Comparison of ENCODE assay signal across 8 cellular contexts in genomic region chr14:75559451-75560187, GRCh38. TPM values are rescaled to one million over a fixed set of nuclear protein-coding genes. Genes with fewer than 3 reads are reported as not detected.
DNase-seq lines count a peak whose midpoint lies in the region; ATAC-seq and TF ChIP-seq lines count a peak whose summit lies in the region.

No MANE protein-coding gene starts in this region.

- peaks cover 12% of the 10 kb centered on the region for H3K9me3 Mint-ChIP-seq in activated CD4-positive, alpha-beta T cell treated with anti-CD3 and anti-CD28 coated beads, Interleukin-2, amount 10 ng/mL, durations not matched to agents 7 days and 5 days
- H3K9me3 Mint-ChIP-seq in nephron progenitor cell, result peaks cover 12% of the 10 kb centered on the region

- DNase-seq in GOT3 (lab: John Stamatoyannopoulos, UW) (peak; percentile 13), hepatocyte (ENCODE audit: low spot score) (peak; percentile 57), Ammon's horn (ENCODE audit: low spot score) (no peak), spleen (no peak), nephron progenitor cell (no peak)
- peak; percentile 37 for DNase-seq in activated CD4-positive, alpha-beta T cell treated with anti-CD3 and anti-CD28 coated beads, Interleukin-2, amount 10 ng/mL, durations not matched to agents 7 days and 5 days

- H3K9me3 ChIP-seq in hepatocyte (ENCODE audit: low read depth) (no peaks in the 10 kb centered on the region), spleen (peaks cover 0 to 16% (median 9%) of the 10 kb centered on the region in 8 donors)

- no peaks in the 10 kb centered on the region for H3K79me2 ChIP-seq in ACC112 (ENCODE audit: control insufficient read depth, insufficient read depth, low read length, unreplicated experiment)
- H3K79me2 ChIP-seq in hepatocyte, result no peaks in the 10 kb centered on the region

- no peak overlapping the region for H3K4me3 Mint-ChIP-seq in activated CD4-positive, alpha-beta T cell treated with anti-CD3 and anti-CD28 coated beads, Interleukin-2, amount 10 ng/mL, durations not matched to agents 7 days and 5 days
- H3K4me3 Mint-ChIP-seq in nephron progenitor cell, result no peak overlapping the region

- no peak overlapping the region for H3K4me2 ChIP-seq in hepatocyte

- H2AFZ ChIP-seq in ACC112 (ENCODE audit: low read length, unreplicated experiment) (no peak overlapping the region), hepatocyte (no peak overlapping the region)

- intact Hi-C loops in spleen (cut with DNase I; ENCODE audit: low total_unique reads), result loop anchor here (10.0 kb wide), 2 partner anchors 75 to 245 kb away; no protein-coding TSS in a partner anchor

- H3K36me3 Mint-ChIP-seq in activated CD4-positive, alpha-beta T cell treated with anti-CD3 and anti-CD28 coated beads, Interleukin-2, amount 10 ng/mL, durations not matched to agents 7 days and 5 days (ENCODE audit: low read depth), result peaks cover 12% of the 10 kb centered on the region
- H3K36me3 Mint-ChIP-seq in nephron progenitor cell (ENCODE audit: low read depth), result no peaks in the 10 kb centered on the region

- no peak overlapping the region for H3K4me3 ChIP-seq in ACC112 (ENCODE audit: low read depth, low read length)
- no peak overlapping the region for H3K4me3 ChIP-seq in hepatocyte
- H3K4me3 ChIP-seq in spleen, result no peak overlapping the region

- no peaks in the 10 kb centered on the region for H3K9me2 ChIP-seq in hepatocyte (replicated peaks; ENCODE audit: insufficient read depth)

- TF ChIP-seq POLR2A in spleen (IDR thresholded peaks at IDR 0.05), result no peak

- CTCF ChIA-PET in activated CD4-positive, alpha-beta T cell treated with anti-CD3 and anti-CD28 coated beads, Interleukin-2, amount 10 ng/mL, durations not matched to agents 7 days and 5 days (lab: Charles Lee), result interaction anchor here (0.8 to 2.9 kb wide), 7 partner anchors 11 to 127 kb away, joined by 3 to 13 read pairs (median 4); no protein-coding TSS in a partner anchor

- H3K27me3 ChIP-seq in ACC112 (ENCODE audit: insufficient read depth, low read length) (no peaks in the 10 kb centered on the region), hepatocyte (no peaks in the 10 kb centered on the region), spleen (replicated peaks in 1 of 7) (no peaks in the 10 kb centered on the region)

- 94% methylated on average over 6 of the region's 6 CpGs for WGBS in hepatocyte (ENCODE audit: low lambda C conversion rate, missing lambda C conversion rate)
- WGBS in spleen, 5 donors, result 79 to 91% (median 82%) methylated on average over 6 of the region's 6 CpGs

- H3K27me3 Mint-ChIP-seq in activated CD4-positive, alpha-beta T cell treated with anti-CD3 and anti-CD28 coated beads, Interleukin-2, amount 10 ng/mL, durations not matched to agents 7 days and 5 days, result no peaks in the 10 kb centered on the region
- peaks cover 35% of the 10 kb centered on the region for H3K27me3 Mint-ChIP-seq in nephron progenitor cell (ENCODE audit: low read depth, poor library complexity)

- H3K36me3 ChIP-seq in ACC112 (ENCODE audit: insufficient read depth, low read length), result no peaks in the 10 kb centered on the region
- H3K36me3 ChIP-seq in hepatocyte (replicated peaks; ENCODE audit: insufficient read depth, low read depth), result no peaks in the 10 kb centered on the region
- H3K36me3 ChIP-seq in spleen, result no peaks in the 10 kb centered on the region

- peak overlapping the region; percentile 66 for H3K27ac Mint-ChIP-seq in activated CD4-positive, alpha-beta T cell treated with anti-CD3 and anti-CD28 coated beads, Interleukin-2, amount 10 ng/mL, durations not matched to agents 7 days and 5 days
- H3K27ac Mint-ChIP-seq in nephron progenitor cell, result no peak overlapping the region

- TF ChIP-seq CTCF in hepatocyte (IDR thresholded peaks at IDR 0.05; ENCODE audit: poor library complexity), result no peak
- TF ChIP-seq CTCF in spleen (IDR thresholded peaks at IDR 0.05 in 8 of 11, conservative IDR thresholded peaks at IDR 0.05 in 3 of 11), result no peak
- TF ChIP-seq CTCF in nephron progenitor cell (IDR thresholded peaks at IDR 0.05), result no peak

- H3K27ac ChIP-seq in ACC112 (ENCODE audit: low read depth, low read length) (peak overlapping the region; percentile 82), hepatocyte (peak overlapping the region; percentile 60), spleen (no peak overlapping the region)

- ATAC-seq in GM19452 (IDR thresholded peaks at IDR 0.05; ENCODE audit: unreplicated experiment), result no peak

- peaks cover 24% of the 10 kb centered on the region for H3K4me1 ChIP-seq in ACC112 (ENCODE audit: control insufficient read depth, insufficient read depth, low read length, unreplicated experiment)
- no peaks in the 10 kb centered on the region for H3K4me1 ChIP-seq in hepatocyte (ENCODE audit: insufficient read depth)
- H3K4me1 ChIP-seq in spleen, result peaks cover 8 to 23% (median 13%) of the 10 kb centered on the region in 6 donors

- POLR2A ChIA-PET in activated CD4-positive, alpha-beta T cell treated with anti-CD3 and anti-CD28 coated beads, Interleukin-2, amount 10 ng/mL, durations not matched to agents 7 days and 5 days (lab: Charles Lee), result no interaction called here

- H3K4me1 Mint-ChIP-seq in activated CD4-positive, alpha-beta T cell treated with anti-CD3 and anti-CD28 coated beads, Interleukin-2, amount 10 ng/mL, durations not matched to agents 7 days and 5 days, result peaks cover 54% of the 10 kb centered on the region
- peaks cover 19% of the 10 kb centered on the region for H3K4me1 Mint-ChIP-seq in nephron progenitor cell

- no peaks in the 10 kb centered on the region for H4K20me1 ChIP-seq in hepatocyte (ENCODE audit: insufficient read depth, poor library complexity, severe bottlenecking)

RNA-seq across cellular contexts. Expression of gene FLVCR2, which starts 18.8 kb away (rescaled TPM):
- 1 to 10 TPM; 1.1 to 6.2 TPM for total RNA-seq in activated CD4-positive, alpha-beta T cell treated with anti-CD3 and anti-CD28 coated beads, Interleukin-2, amount 10 ng/mL, durations not matched to agents 7 days and 5 days
- 10.1 and 16.1 TPM in 2 replicates for total RNA-seq in hepatocyte
- polyA plus RNA-seq in hepatocyte, result 7.7 and 9.5 TPM in 2 replicates
- 10 to 100 TPM; 20.5 to 47.9 (median 35.5) TPM for total RNA-seq in spleen
- 1 to 10 TPM; 4.8 to 5.5 (median 5.0) TPM for polyA plus RNA-seq in spleen

RNA-seq across cellular contexts. Expression of gene BATF, which starts 37.4 kb away (rescaled TPM):
- 10 to 100 TPM; 39.4 to 41.0 TPM for total RNA-seq in activated CD4-positive, alpha-beta T cell treated with anti-CD3 and anti-CD28 coated beads, Interleukin-2, amount 10 ng/mL, durations not matched to agents 7 days and 5 days
- total RNA-seq in hepatocyte (0.60 TPM in 1 of 2 replicates, not detected in the other), spleen (10 to 100 TPM; 14.4 to 67.9 (median 28.0) TPM)
- polyA plus RNA-seq in hepatocyte (3.1 and 3.6 TPM in 2 replicates), spleen (10 to 100 TPM; 39.5 to 49.2 (median 44.2) TPM)

Comparison
In these comparisons a context has a peak if more than half of its experiments do, and no peak if none do; other contexts are left out.
1. H3K27ac ChIP-seq: peak in ACC112 (single experiment) and hepatocyte (single experiment); none in spleen (0 of 8).
2. DNase-seq: peak in GOT3 (single experiment), activated CD4-positive, alpha-beta T cell treated with anti-CD3 and anti-CD28 coated beads, Interleukin-2, amount 10 ng/mL, durations not matched to agents 7 days and 5 days (single experiment) and hepatocyte (single experiment); none in Ammon's horn (single experiment), spleen (single experiment) and nephron progenitor cell (single experiment).